Comparison of ENCODE assay signal across 8 cellular contexts in genomic region chr1:100249537-100250257, GRCh38. TPM values are rescaled to one million over a fixed set of nuclear protein-coding genes. Genes with fewer than 3 reads are reported as not detected.
DNase-seq lines count a peak whose midpoint lies in the region; ATAC-seq and TF ChIP-seq lines count a peak whose summit lies in the region.

DBT (minus strand) TSS chr1:100249834; CDS start chr1:100249820, 14 bp downstream.

- H3K36me3 ChIP-seq in kidney epithelial cell (ENCODE audit: control insufficient read depth, insufficient read depth, low read length), result peaks cover 1% of the 10 kb centered on the region

- no peaks in the 10 kb centered on the region for H3K9me3 Mint-ChIP-seq in chondrocyte (ENCODE audit: low read depth)

- peaks cover 11% of the 10 kb centered on the region for H3K27me3 Mint-ChIP-seq in chondrocyte (ENCODE audit: low read depth)

- DNase-seq in Ammon's horn (ENCODE audit: low spot score) (peak; percentile 99), NCI-H510A (lab: John Stamatoyannopoulos, UW) (peak; percentile 94), chondrocyte (ENCODE audit: low spot score) (peak; percentile 96), kidney epithelial cell (ENCODE audit: low read depth) (peak; percentile 82)
- peak; percentile 79 for DNase-seq in activated CD4-positive, alpha-beta T cell treated with anti-CD3 and anti-CD28 coated beads for 1 hour
- peak; percentile 89 to 92 for DNase-seq in stimulated activated CD4-positive, alpha-beta T cell treated with anti-CD3 and anti-CD28 coated beads, Interleukin-15, amount 100 ng/mL, for 48 hours (ENCODE audit: low read depth in 2 of 2)

- H3K4me3 ChIP-seq in kidney epithelial cell (ENCODE audit: low read depth, low read length), result peak within 1 kb of the TSS; percentile 87

- no peak for TF ChIP-seq CTCF in chondrocyte (IDR thresholded peaks at IDR 0.05)
- no peak for TF ChIP-seq CTCF in kidney epithelial cell (IDR thresholded peaks at IDR 0.05; ENCODE audit: insufficient read depth, low read length, poor library complexity, severe bottlenecking)

- no peaks in the 10 kb centered on the region for H3K27me3 ChIP-seq in kidney epithelial cell (ENCODE audit: control insufficient read depth, insufficient read depth, low read length)

- no peaks in the 10 kb centered on the region for H3K36me3 Mint-ChIP-seq in chondrocyte (ENCODE audit: low read depth)

- no peak within 1 kb of the TSS for H3K4me3 Mint-ChIP-seq in chondrocyte (ENCODE audit: unreplicated experiment)

- peak; percentile 100 for ATAC-seq in HG03432 (IDR thresholded peaks at IDR 0.05; ENCODE audit: unreplicated experiment)

- H3K4me1 Mint-ChIP-seq in chondrocyte (ENCODE audit: low read depth), result peaks cover 11% of the 10 kb centered on the region

- no peak within 1 kb of the TSS for H3K27ac Mint-ChIP-seq in chondrocyte (ENCODE audit: unreplicated experiment)

- TF ChIP-seq POLR2A in GM19193 (IDR thresholded peaks at IDR 0.05; ENCODE audit: extremely low read depth, insufficient read depth, insufficient read length), result peak; percentile 94

RNA-seq across cellular contexts. Expression of gene DBT, which starts in this region (rescaled TPM):
- total RNA-seq in chondrocyte, result 11.0 to 13.5 TPM (median 12.4 TPM) in 3 replicates
- total RNA-seq in kidney epithelial cell, result 4.6 and 7.4 TPM in 2 replicates

Comparison
In these comparisons a context has a peak if more than half of its experiments do, and no peak if none do; other contexts are left out.
1. Peak in every context shown above with its lines: DNase-seq, ATAC-seq and H3K4me3 ChIP-seq.